9 cellular contexts compared by ENCODE assay signal in the genomic region with DNA sequence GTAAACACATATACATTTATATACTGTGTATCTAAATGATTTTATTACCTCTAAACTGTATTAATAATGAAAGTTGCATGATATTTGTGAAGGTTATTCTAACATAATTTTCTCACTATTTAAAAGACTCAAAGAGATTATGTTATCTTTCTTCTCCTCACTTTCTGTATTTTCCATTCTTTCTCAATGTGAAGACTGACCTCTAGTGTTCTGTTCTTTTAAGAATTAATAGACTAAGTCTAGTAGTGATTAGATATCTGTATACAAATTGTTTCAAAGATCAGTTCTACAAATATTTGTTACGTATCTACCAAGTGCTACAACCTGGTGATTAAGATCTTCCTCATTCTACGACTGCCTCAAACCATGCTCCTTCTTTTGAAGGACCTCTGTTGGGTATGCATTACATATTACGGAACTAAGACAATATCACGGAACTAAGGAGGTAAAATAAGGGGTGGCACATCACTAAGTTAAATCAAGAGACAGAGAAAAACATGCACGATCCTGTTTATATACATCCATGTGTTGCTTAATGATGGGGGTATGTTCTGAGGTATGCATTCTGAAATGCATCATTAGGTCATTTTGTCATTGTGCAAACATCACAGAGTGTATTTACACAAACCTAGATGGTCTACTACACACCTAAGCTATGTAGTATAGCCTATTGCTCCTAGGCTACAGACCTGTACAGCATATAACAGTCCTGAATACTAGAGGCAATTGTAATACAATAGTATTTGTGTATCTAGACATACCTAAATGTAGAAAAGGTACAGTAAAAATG.
DNase-seq lines count a peak whose midpoint lies in the region; ATAC-seq, FAIRE-seq and TF ChIP-seq lines count a peak whose summit lies in the region.
"Had no signal": no experiment of that assay in that cellular context is flagged by ENCODE, and none has a peak within 500 bp of the region (broad histone marks: within the 10 kb centered on the region; RNA-seq: fewer than 3 reads in every experiment).

No MANE protein-coding gene starts in this region.

- TF ChIP-seq EP300 in A549 (IDR thresholded peaks at IDR 0.05): no peak

- CTCF ChIA-PET in A549 (lab: Yijun Ruan, JAX): no interaction called here

- TF ChIP-seq POLR2A in A549 (IDR thresholded peaks at IDR 0.05; ENCODE audit: low read length): no peak

- no peaks in the 10 kb centered on the region for H3K27me3 ChIP-seq in kidney epithelial cell (ENCODE audit: control insufficient read depth, insufficient read depth, low read length)

- no peaks in the 10 kb centered on the region for H3K9me3 ChIP-seq in A549

- H3K36me3 ChIP-seq in kidney epithelial cell (ENCODE audit: control insufficient read depth, insufficient read depth, low read length): no peaks in the 10 kb centered on the region

- TF ChIP-seq CTCF in A549 (IDR thresholded peaks at IDR 0.05) (peak; percentile 16; the same call in 1 of the 3 replicates), GM10266 (IDR thresholded peaks at IDR 0.05; ENCODE audit: control insufficient read depth, insufficient read depth, low read depth, missing control alignments) (peak; percentile 14), VCaP (conservative IDR thresholded peaks at IDR 0.05) (peak; percentile 75), kidney epithelial cell (IDR thresholded peaks at IDR 0.05; ENCODE audit: insufficient read depth, low read length, poor library complexity, severe bottlenecking) (peak; percentile 4)

- H3K27ac ChIP-seq in A549 (no peak overlapping the region), VCaP (no peak overlapping the region), caudate nucleus (ENCODE audit: low read depth, low read length) (no peak overlapping the region)

- no peaks in the 10 kb centered on the region for H3K4me1 ChIP-seq in A549

- peak in 1 of 2 experiments; percentile 42; a peak in 2 of 5 replicates for TF ChIP-seq RAD21 in A549 (conservative IDR thresholded peaks at IDR 0.05 in 1 of 2, IDR thresholded peaks at IDR 0.05 in 1 of 2)

- no peak for DNase-seq in A549 (ENCODE audit: low read depth in 1 of 2, low spot score in 1 of 2)
- DNase-seq in GM10266 (ENCODE audit: extremely low spot score): no peak
- DNase-seq in kidney epithelial cell (ENCODE audit: low read depth): no peak
- no peak for DNase-seq in caudate nucleus (lab: John Stamatoyannopoulos, UW)
- DNase-seq in iPS-NIHi11 (ENCODE audit: low spot score): no peak
- DNase-seq in glomerular visceral epithelial cell (ENCODE audit: extremely low spot score): no peak

- 37% methylated on average over 5 of the region's 5 CpGs for WGBS in A549 (ENCODE audit: missing lambda C conversion rate)

- FAIRE-seq in A549 (lab: Jason Lieb, UNC): no peak

- ATAC-seq in A549 (no peak; a peak in 1 of 6 replicates), HG02884 (IDR thresholded peaks at IDR 0.05; ENCODE audit: unreplicated experiment) (no peak)

- H3K4me3 ChIP-seq in A549 (no peak overlapping the region), kidney epithelial cell (ENCODE audit: low read depth, low read length) (no peak overlapping the region)
- H3K4me3 ChIP-seq: lung had no signal

- POLR2A ChIA-PET in A549 (lab: Yijun Ruan, JAX): no interaction called here

- H3K4me2 ChIP-seq in A549: no peak overlapping the region

TF ChIP-seq in A549, 52 proteins besides CTCF, POLR2A, EP300 and RAD21:
- TF ChIP-seq CBX8 (IDR thresholded peaks at IDR 0.05): no peak
- no peak for TF ChIP-seq TFCP2L1 (CRISPR knock-in tag; IDR thresholded peaks at IDR 0.05)
- TF ChIP-seq HOXB13 (CRISPR knock-in tag; IDR thresholded peaks at IDR 0.05; ENCODE audit: low read depth): no peak
- no peak for TF ChIP-seq CBX2 (IDR thresholded peaks at IDR 0.05; ENCODE audit: borderline replicate concordance, low read depth)
- TF ChIP-seq ZC3H11A (IDR thresholded peaks at IDR 0.05): no peak
- TF ChIP-seq, protein P1, sequence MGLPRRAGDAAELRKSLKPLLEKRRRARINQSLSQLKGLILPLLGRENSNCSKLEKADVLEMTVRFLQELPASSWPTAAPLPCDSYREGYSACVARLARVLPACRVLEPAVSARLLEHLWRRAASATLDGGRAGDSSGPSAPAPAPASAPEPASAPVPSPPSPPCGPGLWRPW (IDR thresholded peaks at IDR 0.05): no peak
- no peak for TF ChIP-seq KDM1A (IDR thresholded peaks at IDR 0.05; ENCODE audit: low read depth)
- no peak for TF ChIP-seq RARB (CRISPR knock-in tag; IDR thresholded peaks at IDR 0.05)
- no peak for TF ChIP-seq POLR2AphosphoS2 (conservative IDR thresholded peaks at IDR 0.05; ENCODE audit: low read length)
- no peak for TF ChIP-seq JUN (IDR thresholded peaks at IDR 0.05)
- TF ChIP-seq, protein P2, sequence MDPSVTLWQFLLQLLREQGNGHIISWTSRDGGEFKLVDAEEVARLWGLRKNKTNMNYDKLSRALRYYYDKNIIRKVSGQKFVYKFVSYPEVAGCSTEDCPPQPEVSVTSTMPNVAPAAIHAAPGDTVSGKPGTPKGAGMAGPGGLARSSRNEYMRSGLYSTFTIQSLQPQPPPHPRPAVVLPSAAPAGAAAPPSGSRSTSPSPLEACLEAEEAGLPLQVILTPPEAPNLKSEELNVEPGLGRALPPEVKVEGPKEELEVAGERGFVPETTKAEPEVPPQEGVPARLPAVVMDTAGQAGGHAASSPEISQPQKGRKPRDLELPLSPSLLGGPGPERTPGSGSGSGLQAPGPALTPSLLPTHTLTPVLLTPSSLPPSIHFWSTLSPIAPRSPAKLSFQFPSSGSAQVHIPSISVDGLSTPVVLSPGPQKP (IDR thresholded peaks at IDR 0.05; ENCODE audit: low read depth, low read length): no peak
- TF ChIP-seq, protein P3, sequence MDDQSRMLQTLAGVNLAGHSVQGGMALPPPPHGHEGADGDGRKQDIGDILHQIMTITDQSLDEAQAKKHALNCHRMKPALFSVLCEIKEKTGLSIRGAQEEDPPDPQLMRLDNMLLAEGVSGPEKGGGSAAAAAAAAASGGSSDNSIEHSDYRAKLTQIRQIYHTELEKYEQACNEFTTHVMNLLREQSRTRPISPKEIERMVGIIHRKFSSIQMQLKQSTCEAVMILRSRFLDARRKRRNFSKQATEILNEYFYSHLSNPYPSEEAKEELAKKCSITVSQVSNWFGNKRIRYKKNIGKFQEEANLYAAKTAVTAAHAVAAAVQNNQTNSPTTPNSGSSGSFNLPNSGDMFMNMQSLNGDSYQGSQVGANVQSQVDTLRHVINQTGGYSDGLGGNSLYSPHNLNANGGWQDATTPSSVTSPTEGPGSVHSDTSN (IDR thresholded peaks at IDR 0.05): no peak
- no peak for TF ChIP-seq ESRRA (IDR thresholded peaks at IDR 0.05; ENCODE audit: borderline replicate concordance, low read length)
- TF ChIP-seq BHLHE40 (IDR thresholded peaks at IDR 0.05; ENCODE audit: low read depth, low read length): no peak
- no peak for TF ChIP-seq KDM5A (IDR thresholded peaks at IDR 0.05)
- no peak for TF ChIP-seq RCOR1 (IDR thresholded peaks at IDR 0.05; ENCODE audit: low read depth, low read length)
- TF ChIP-seq, protein P4, sequence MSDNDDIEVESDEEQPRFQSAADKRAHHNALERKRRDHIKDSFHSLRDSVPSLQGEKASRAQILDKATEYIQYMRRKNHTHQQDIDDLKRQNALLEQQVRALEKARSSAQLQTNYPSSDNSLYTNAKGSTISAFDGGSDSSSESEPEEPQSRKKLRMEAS (IDR thresholded peaks at IDR 0.05): no peak
- TF ChIP-seq MYC (IDR thresholded peaks at IDR 0.05; ENCODE audit: borderline replicate concordance, low read length): no peak
- no peak for TF ChIP-seq ZSCAN20 (CRISPR knock-in tag; IDR thresholded peaks at IDR 0.05)

Comparison
In these comparisons a context has a peak if more than half of its experiments do, and no peak if none do; other contexts are left out.
1. CTCF ChIP-seq: peak in every context shown above with its lines; median percentile 75 in VCaP; 16 in A549; 14 in GM10266; 4 in kidney epithelial cell.